12 cellular contexts compared by ENCODE assay signal in the genomic region with DNA sequence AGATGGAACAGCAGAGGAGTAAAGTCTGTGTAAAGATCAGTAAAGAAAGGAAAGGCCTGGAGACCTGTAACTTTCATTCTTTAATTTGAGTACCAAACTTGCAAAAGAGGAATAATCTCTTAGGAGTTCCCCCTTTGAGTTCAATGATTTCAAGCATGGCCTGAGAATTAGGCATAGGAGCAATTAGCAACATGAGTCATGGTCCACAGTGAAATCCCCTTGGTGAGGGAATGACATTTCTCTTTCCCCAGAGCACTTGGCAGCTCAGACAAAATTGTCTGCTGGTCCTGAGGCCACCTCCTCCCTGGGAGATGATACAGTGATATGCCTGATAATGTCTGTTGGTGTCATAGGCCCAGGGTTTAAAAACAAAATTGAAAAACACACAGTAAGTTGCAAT.
"Had no signal": no experiment of that assay in that cellular context is flagged by ENCODE, and none has a peak within 500 bp of the region (broad histone marks: within the 10 kb centered on the region; RNA-seq: fewer than 3 reads in every experiment).

No MANE protein-coding gene starts in this region.

- H3K27ac ChIP-seq: esophagus muscularis mucosa, lower lobe of right lung, upper lobe of right lung had no signal

- H3K36me3 Mint-ChIP-seq: naive B cell had no signal

- H3K36me3 ChIP-seq: esophagus muscularis mucosa, lower lobe of right lung, upper lobe of right lung had no signal

- H3K9me3 Mint-ChIP-seq: activated CD4-positive, alpha-beta memory T cell treated with anti-CD3 and anti-CD28 coated beads, Interleukin-2, amount 10 ng/mL, durations not matched to agents 7 days and 5 days; T-helper 2 cell treated with Interferon-gamma antibody and Interleukin-4, amounts not matched to agents 5 μg/mL and 100 μg/mL, for 36 hours had no signal

- H3K27me3 Mint-ChIP-seq: activated CD4-positive, alpha-beta memory T cell treated with anti-CD3 and anti-CD28 coated beads, Interleukin-2, amount 10 ng/mL, durations not matched to agents 7 days and 5 days had no signal

- H3K4me1 ChIP-seq: esophagus muscularis mucosa, lower lobe of right lung, upper lobe of right lung had no signal

- H3K4me1 Mint-ChIP-seq: activated CD4-positive, alpha-beta memory T cell treated with anti-CD3 and anti-CD28 coated beads, Interleukin-2, amount 10 ng/mL, durations not matched to agents 7 days and 5 days; naive B cell had no signal

- ATAC-seq: left cardiac atrium, lower lobe of right lung, right cardiac atrium, upper lobe of right lung had no signal

- H3K27ac Mint-ChIP-seq: activated CD4-positive, alpha-beta memory T cell treated with anti-CD3 and anti-CD28 coated beads, Interleukin-2, amount 10 ng/mL, durations not matched to agents 7 days and 5 days; naive B cell; T-helper 2 cell treated with Interferon-gamma antibody and Interleukin-4, amounts not matched to agents 5 μg/mL and 100 μg/mL, for 36 hours had no signal

- DNase-seq: activated CD4-positive, alpha-beta memory T cell treated with anti-CD3 and anti-CD28 coated beads, Interleukin-2, amount 10 ng/mL, durations not matched to agents 7 days and 5 days; activated CD8-positive, alpha-beta memory T cell treated with anti-CD3 and anti-CD28 coated beads, Interleukin-2, amount 50 U/mL, for 48 hours; activated naive CD4-positive, alpha-beta T cell; left cardiac atrium; lower lobe of right lung; midbrain; naive B cell; right cardiac atrium; stimulated activated naive CD4-positive, alpha-beta T cell treated with Interleukin-2 at 50 U/mL for 16 hours; upper lobe of right lung had no signal

- H3K4me3 Mint-ChIP-seq: activated CD4-positive, alpha-beta memory T cell treated with anti-CD3 and anti-CD28 coated beads, Interleukin-2, amount 10 ng/mL, durations not matched to agents 7 days and 5 days; naive B cell; T-helper 2 cell treated with Interferon-gamma antibody and Interleukin-4, amounts not matched to agents 5 μg/mL and 100 μg/mL, for 36 hours had no signal

- H3K4me3 ChIP-seq: esophagus muscularis mucosa, lower lobe of right lung, upper lobe of right lung had no signal

- H3K9me3 ChIP-seq: esophagus muscularis mucosa, lower lobe of right lung, upper lobe of right lung had no signal

- H3K27me3 ChIP-seq: esophagus muscularis mucosa, upper lobe of right lung had no signal
